1 cellular context compared by ENCODE assay signal in the genomic region with DNA sequence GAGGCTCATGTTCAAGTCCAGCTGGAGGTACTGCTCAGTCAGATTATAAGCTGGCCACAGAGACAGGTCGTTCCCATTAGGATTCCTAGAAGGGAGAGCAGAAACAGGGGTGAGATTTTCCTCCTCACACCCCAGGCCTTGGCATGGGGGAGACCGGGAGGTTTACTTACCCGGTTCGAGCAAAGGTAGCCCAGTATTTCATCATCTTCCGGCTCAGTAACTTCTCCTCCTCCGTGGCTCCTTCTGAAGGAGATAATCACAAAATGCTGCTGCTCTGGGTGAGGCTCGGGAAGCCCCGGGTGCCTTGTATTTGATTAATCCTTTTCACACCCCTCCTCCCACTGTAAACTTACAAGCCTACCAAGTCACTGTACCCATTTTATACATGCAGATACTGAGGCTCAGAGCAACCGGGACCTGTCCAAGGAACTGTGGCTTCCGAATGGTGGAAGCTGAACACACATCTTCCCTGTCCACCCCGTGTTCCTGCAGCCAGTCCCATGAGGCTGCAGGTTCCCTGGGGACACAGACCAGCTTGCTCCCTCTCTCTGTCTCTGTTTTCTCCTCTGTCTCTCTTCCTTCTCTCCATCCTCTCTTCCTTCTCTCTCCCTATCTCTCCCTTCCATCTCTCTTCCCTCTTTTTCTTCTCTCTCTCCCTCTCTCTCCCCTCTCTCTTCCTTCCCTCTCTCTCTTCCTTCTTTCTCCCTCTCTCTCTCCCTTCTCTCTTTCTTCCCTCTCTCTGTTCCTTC.
TF ChIP-seq lines count a peak whose summit lies in the region.

No MANE protein-coding gene starts in this region.

TF ChIP-seq in K562, 482 proteins besides CTCF, POLR2A, EP300 and RAD21 (continued from another document and continues in another):
- TF ChIP-seq, protein P1, sequence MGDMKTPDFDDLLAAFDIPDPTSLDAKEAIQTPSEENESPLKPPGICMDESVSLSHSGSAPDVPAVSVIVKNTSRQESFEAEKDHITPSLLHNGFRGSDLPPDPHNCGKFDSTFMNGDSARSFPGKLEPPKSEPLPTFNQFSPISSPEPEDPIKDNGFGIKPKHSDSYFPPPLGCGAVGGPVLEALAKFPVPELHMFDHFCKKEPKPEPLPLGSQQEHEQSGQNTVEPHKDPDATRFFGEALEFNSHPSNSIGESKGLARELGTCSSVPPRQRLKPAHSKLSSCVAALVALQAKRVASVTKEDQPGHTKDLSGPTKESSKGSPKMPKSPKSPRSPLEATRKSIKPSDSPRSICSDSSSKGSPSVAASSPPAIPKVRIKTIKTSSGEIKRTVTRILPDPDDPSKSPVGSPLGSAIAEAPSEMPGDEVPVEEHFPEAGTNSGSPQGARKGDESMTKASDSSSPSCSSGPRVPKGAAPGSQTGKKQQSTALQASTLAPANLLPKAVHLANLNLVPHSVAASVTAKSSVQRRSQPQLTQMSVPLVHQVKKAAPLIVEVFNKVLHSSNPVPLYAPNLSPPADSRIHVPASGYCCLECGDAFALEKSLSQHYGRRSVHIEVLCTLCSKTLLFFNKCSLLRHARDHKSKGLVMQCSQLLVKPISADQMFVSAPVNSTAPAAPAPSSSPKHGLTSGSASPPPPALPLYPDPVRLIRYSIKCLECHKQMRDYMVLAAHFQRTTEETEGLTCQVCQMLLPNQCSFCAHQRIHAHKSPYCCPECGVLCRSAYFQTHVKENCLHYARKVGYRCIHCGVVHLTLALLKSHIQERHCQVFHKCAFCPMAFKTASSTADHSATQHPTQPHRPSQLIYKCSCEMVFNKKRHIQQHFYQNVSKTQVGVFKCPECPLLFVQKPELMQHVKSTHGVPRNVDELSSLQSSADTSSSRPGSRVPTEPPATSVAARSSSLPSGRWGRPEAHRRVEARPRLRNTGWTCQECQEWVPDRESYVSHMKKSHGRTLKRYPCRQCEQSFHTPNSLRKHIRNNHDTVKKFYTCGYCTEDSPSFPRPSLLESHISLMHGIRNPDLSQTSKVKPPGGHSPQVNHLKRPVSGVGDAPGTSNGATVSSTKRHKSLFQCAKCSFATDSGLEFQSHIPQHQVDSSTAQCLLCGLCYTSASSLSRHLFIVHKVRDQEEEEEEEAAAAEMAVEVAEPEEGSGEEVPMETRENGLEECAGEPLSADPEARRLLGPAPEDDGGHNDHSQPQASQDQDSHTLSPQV (IDR thresholded peaks at IDR 0.05): no peak
- no peak for TF ChIP-seq BRF1 (IDR thresholded peaks at IDR 0.05; ENCODE audit: borderline replicate concordance, extremely low read depth, insufficient read length)
- TF ChIP-seq, protein P2, sequence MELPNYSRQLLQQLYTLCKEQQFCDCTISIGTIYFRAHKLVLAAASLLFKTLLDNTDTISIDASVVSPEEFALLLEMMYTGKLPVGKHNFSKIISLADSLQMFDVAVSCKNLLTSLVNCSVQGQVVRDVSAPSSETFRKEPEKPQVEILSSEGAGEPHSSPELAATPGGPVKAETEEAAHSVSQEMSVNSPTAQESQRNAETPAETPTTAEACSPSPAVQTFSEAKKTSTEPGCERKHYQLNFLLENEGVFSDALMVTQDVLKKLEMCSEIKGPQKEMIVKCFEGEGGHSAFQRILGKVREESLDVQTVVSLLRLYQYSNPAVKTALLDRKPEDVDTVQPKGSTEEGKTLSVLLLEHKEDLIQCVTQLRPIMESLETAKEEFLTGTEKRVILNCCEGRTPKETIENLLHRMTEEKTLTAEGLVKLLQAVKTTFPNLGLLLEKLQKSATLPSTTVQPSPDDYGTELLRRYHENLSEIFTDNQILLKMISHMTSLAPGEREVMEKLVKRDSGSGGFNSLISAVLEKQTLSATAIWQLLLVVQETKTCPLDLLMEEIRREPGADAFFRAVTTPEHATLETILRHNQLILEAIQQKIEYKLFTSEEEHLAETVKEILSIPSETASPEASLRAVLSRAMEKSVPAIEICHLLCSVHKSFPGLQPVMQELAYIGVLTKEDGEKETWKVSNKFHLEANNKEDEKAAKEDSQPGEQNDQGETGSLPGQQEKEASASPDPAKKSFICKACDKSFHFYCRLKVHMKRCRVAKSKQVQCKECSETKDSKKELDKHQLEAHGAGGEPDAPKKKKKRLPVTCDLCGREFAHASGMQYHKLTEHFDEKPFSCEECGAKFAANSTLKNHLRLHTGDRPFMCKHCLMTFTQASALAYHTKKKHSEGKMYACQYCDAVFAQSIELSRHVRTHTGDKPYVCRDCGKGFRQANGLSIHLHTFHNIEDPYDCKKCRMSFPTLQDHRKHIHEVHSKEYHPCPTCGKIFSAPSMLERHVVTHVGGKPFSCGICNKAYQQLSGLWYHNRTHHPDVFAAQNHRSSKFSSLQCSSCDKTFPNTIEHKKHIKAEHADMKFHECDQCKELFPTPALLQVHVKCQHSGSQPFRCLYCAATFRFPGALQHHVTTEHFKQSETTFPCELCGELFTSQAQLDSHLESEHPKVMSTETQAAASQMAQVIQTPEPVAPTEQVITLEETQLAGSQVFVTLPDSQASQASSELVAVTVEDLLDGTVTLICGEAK (IDR thresholded peaks at IDR 0.05): 0 out of 2 replicates have a peak, but pooled peaks have one; percentile 24
- TF ChIP-seq, protein P2 (CRISPR knock-in tag; IDR thresholded peaks at IDR 0.05): no peak
- no peak for TF ChIP-seq KAT8 (IDR thresholded peaks at IDR 0.05; ENCODE audit: low read depth)
- TF ChIP-seq MYNN (IDR thresholded peaks at IDR 0.05): no peak
- no peak for TF ChIP-seq MYNN (CRISPR knock-in tag; IDR thresholded peaks at IDR 0.05)
- TF ChIP-seq MEF2A (IDR thresholded peaks at IDR 0.05; ENCODE audit: control insufficient read depth, low read depth, low read length): no peak
- TF ChIP-seq HLTF (IDR thresholded peaks at IDR 0.05): peak; percentile 40; the same call in 1 of the 2 replicates
- no peak for TF ChIP-seq BMI1 (IDR thresholded peaks at IDR 0.05; ENCODE audit: low read length)
- TF ChIP-seq ZNF3 (CRISPR knock-in tag; IDR thresholded peaks at IDR 0.05): no peak
- no peak for TF ChIP-seq ZNF445 (CRISPR knock-in tag; IDR thresholded peaks at IDR 0.05; ENCODE audit: low read depth)
- no peak for TF ChIP-seq YY1 (IDR thresholded peaks at IDR 0.05; ENCODE audit: borderline replicate concordance in 1 of 3, control insufficient read depth in 1 of 3, extremely low read depth in 1 of 3, insufficient read depth in 3 of 3, insufficient read length in 1 of 3, insufficient replicate concordance in 2 of 3, low read depth in 1 of 3, low read length in 2 of 3)
- no peak for TF ChIP-seq ZFP1 (CRISPR knock-in tag; IDR thresholded peaks at IDR 0.05)
- no peak for TF ChIP-seq OTX1 (CRISPR knock-in tag; IDR thresholded peaks at IDR 0.05)
- TF ChIP-seq, protein P3, sequence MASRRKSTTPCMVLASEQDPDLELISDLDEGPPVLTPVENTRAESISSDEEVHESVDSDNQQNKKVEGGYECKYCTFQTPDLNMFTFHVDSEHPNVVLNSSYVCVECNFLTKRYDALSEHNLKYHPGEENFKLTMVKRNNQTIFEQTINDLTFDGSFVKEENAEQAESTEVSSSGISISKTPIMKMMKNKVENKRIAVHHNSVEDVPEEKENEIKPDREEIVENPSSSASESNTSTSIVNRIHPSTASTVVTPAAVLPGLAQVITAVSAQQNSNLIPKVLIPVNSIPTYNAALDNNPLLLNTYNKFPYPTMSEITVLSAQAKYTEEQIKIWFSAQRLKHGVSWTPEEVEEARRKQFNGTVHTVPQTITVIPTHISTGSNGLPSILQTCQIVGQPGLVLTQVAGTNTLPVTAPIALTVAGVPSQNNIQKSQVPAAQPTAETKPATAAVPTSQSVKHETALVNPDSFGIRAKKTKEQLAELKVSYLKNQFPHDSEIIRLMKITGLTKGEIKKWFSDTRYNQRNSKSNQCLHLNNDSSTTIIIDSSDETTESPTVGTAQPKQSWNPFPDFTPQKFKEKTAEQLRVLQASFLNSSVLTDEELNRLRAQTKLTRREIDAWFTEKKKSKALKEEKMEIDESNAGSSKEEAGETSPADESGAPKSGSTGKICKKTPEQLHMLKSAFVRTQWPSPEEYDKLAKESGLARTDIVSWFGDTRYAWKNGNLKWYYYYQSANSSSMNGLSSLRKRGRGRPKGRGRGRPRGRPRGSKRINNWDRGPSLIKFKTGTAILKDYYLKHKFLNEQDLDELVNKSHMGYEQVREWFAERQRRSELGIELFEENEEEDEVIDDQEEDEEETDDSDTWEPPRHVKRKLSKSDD (conservative IDR thresholded peaks at IDR 0.05; ENCODE audit: low read length): no peak
- no peak for TF ChIP-seq TAF9B (IDR thresholded peaks at IDR 0.05; ENCODE audit: partially characterized antibody)
- no peak for TF ChIP-seq ZBTB1 (CRISPR knock-in tag; IDR thresholded peaks at IDR 0.05; ENCODE audit: borderline replicate concordance, low read depth)
- no peak for TF ChIP-seq CHD2 (IDR thresholded peaks at IDR 0.05; ENCODE audit: low read depth, low read length)
- TF ChIP-seq, protein P4, sequence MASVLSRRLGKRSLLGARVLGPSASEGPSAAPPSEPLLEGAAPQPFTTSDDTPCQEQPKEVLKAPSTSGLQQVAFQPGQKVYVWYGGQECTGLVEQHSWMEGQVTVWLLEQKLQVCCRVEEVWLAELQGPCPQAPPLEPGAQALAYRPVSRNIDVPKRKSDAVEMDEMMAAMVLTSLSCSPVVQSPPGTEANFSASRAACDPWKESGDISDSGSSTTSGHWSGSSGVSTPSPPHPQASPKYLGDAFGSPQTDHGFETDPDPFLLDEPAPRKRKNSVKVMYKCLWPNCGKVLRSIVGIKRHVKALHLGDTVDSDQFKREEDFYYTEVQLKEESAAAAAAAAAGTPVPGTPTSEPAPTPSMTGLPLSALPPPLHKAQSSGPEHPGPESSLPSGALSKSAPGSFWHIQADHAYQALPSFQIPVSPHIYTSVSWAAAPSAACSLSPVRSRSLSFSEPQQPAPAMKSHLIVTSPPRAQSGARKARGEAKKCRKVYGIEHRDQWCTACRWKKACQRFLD (CRISPR knock-in tag; IDR thresholded peaks at IDR 0.05): no peak
- no peak for TF ChIP-seq ZKSCAN8 (CRISPR knock-in tag; IDR thresholded peaks at IDR 0.05)
- TF ChIP-seq MCM3 (IDR thresholded peaks at IDR 0.05): no peak
- TF ChIP-seq, protein P5, sequence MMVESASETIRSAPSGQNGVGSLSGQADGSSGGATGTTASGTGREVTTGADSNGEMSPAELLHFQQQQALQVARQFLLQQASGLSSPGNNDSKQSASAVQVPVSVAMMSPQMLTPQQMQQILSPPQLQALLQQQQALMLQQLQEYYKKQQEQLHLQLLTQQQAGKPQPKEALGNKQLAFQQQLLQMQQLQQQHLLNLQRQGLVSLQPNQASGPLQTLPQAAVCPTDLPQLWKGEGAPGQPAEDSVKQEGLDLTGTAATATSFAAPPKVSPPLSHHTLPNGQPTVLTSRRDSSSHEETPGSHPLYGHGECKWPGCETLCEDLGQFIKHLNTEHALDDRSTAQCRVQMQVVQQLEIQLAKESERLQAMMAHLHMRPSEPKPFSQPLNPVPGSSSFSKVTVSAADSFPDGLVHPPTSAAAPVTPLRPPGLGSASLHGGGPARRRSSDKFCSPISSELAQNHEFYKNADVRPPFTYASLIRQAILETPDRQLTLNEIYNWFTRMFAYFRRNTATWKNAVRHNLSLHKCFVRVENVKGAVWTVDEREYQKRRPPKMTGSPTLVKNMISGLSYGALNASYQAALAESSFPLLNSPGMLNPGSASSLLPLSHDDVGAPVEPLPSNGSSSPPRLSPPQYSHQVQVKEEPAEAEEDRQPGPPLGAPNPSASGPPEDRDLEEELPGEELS (CRISPR knock-in tag; IDR thresholded peaks at IDR 0.05; ENCODE audit: borderline replicate concordance): no peak
- TF ChIP-seq ILK (tag; IDR thresholded peaks at IDR 0.05; ENCODE audit: borderline replicate concordance, low read depth): no peak
- no peak for TF ChIP-seq ZNF263 (CRISPR knock-in tag; IDR thresholded peaks at IDR 0.05; ENCODE audit: borderline replicate concordance)
- TF ChIP-seq, protein P6, sequence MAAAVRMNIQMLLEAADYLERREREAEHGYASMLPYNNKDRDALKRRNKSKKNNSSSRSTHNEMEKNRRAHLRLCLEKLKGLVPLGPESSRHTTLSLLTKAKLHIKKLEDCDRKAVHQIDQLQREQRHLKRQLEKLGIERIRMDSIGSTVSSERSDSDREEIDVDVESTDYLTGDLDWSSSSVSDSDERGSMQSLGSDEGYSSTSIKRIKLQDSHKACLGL (CRISPR knock-in tag; IDR thresholded peaks at IDR 0.05; ENCODE audit: borderline replicate concordance, poor library complexity, severe bottlenecking): no peak
- TF ChIP-seq RNF2 (IDR thresholded peaks at IDR 0.05): peak; percentile 33; the same call in 1 of the 2 replicates
- no peak for TF ChIP-seq PCBP2 (IDR thresholded peaks at IDR 0.05; ENCODE audit: low read depth, low read length, poor library complexity, severe bottlenecking)
- no peak for TF ChIP-seq HDAC6 (IDR thresholded peaks at IDR 0.05; ENCODE audit: low read depth, low read length)
